Comparison of ENCODE assay signal across 1 cellular context in the genomic region with DNA sequence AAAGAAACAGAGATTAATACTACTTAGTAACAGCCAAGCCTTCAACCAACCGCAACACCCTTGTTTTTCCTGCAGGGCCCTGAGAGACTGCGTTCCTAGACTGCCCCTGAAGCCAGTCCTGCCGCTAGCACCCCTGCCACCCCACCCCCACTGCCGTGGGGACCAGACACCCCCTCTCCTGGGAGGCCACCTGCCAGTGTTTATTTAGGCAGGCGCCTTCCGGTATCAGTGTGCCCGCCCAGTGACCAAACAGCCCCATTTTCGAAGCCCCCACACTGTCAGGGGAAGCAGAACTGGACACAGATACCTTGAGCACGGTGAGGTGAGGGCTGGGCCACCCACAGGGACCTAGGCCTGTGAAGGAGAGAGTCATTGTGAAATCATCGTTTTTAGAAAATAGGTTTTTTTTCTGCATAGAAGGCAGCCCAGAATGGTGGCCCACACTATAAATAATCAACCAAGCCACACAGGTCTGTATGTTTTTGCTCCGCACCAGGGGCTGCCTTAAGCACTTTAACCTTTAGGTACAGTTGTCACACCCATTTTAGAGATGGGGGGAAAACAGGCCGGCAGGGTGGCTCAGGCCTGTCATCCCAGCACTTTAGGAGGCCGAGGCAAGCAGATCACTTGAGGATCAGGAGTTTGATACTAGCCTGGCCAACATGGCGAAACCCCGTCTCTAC.
TF ChIP-seq lines count a peak whose summit lies in the region.

No MANE protein-coding gene starts in this region.

TF ChIP-seq in HepG2, 621 proteins besides CTCF, POLR2A, EP300 and RAD21 (continued from another document and continues in another):
- TF ChIP-seq CC2D1A (CRISPR knock-in tag; IDR thresholded peaks at IDR 0.05) (no peak), ZBTB7A (CRISPR knock-in tag; IDR thresholded peaks at IDR 0.05) (peak; percentile 87), SMC3 (IDR thresholded peaks at IDR 0.05; ENCODE audit: low read length) (no peak), NR2F2 (IDR thresholded peaks at IDR 0.05; ENCODE audit: borderline replicate concordance, low read depth) (no peak), HNF1A (IDR thresholded peaks at IDR 0.05; ENCODE audit: low read depth) (no peak), HNF1A (CRISPR knock-in tag; IDR thresholded peaks at IDR 0.05; ENCODE audit: borderline replicate concordance) (peak; percentile 69; the same call in 1 of the 2 replicates), HMG20A (CRISPR knock-in tag; IDR thresholded peaks at IDR 0.05; ENCODE audit: borderline replicate concordance) (peak; percentile 56; the same call in 1 of the 2 replicates), SMARCC2 (IDR thresholded peaks at IDR 0.05) (no peak), HHEX (CRISPR knock-in tag; IDR thresholded peaks at IDR 0.05) (no peak), EHMT2 (IDR thresholded peaks at IDR 0.05; ENCODE audit: borderline replicate concordance, low read depth, low read length) (no peak), ZNF34 (CRISPR knock-in tag; IDR thresholded peaks at IDR 0.05; ENCODE audit: borderline replicate concordance) (no peak), NPAS2 (CRISPR knock-in tag; IDR thresholded peaks at IDR 0.05; ENCODE audit: borderline replicate concordance) (no peak), ZNF138 (CRISPR knock-in tag; IDR thresholded peaks at IDR 0.05; ENCODE audit: low read depth) (no peak), AGO1 (IDR thresholded peaks at IDR 0.05; ENCODE audit: low read depth, low read length, poor library complexity, severe bottlenecking) (no peak), ZNF121 (CRISPR knock-in tag; IDR thresholded peaks at IDR 0.05) (0 out of 2 replicates have a peak, but pooled peaks have one; percentile 14), RBM39 (IDR thresholded peaks at IDR 0.05; ENCODE audit: low read depth, low read length, poor library complexity, severe bottlenecking) (no peak), MZF1 (CRISPR knock-in tag; IDR thresholded peaks at IDR 0.05; ENCODE audit: borderline replicate concordance) (no peak), ZFP36L2 (CRISPR knock-in tag; IDR thresholded peaks at IDR 0.05) (no peak), ZNF17 (CRISPR knock-in tag; IDR thresholded peaks at IDR 0.05) (no peak), KLF11 (CRISPR knock-in tag; IDR thresholded peaks at IDR 0.05) (peak; percentile 58; the same call in 1 of the 2 replicates), ASH2L (IDR thresholded peaks at IDR 0.05; ENCODE audit: insufficient read length, low read depth, low read length) (peak; percentile 33), FOXP1 (IDR thresholded peaks at IDR 0.05) (no peak), FOXP1 (CRISPR knock-in tag; IDR thresholded peaks at IDR 0.05) (peak; percentile 64; the same call in 1 of the 2 replicates), GATA4 (IDR thresholded peaks at IDR 0.05; ENCODE audit: borderline replicate concordance, low read depth) (peak; percentile 30; the same call in 1 of the 2 replicates), RFXAP (CRISPR knock-in tag; IDR thresholded peaks at IDR 0.05; ENCODE audit: borderline replicate concordance) (no peak), HOXD1 (CRISPR knock-in tag; IDR thresholded peaks at IDR 0.05) (no peak), ZNF841 (CRISPR knock-in tag; IDR thresholded peaks at IDR 0.05; ENCODE audit: borderline replicate concordance) (no peak), ELF3 (CRISPR knock-in tag; IDR thresholded peaks at IDR 0.05) (peak; percentile 63), NFATC3 (CRISPR knock-in tag; IDR thresholded peaks at IDR 0.05) (no peak), ELF1 (CRISPR knock-in tag; IDR thresholded peaks at IDR 0.05) (peak; percentile 81), TBP (CRISPR knock-in tag; IDR thresholded peaks at IDR 0.05) (no peak), ZNF788 (CRISPR knock-in tag; IDR thresholded peaks at IDR 0.05; ENCODE audit: borderline replicate concordance) (peak; percentile 62; the same call in 1 of the 2 replicates), REXO4 (CRISPR knock-in tag; IDR thresholded peaks at IDR 0.05; ENCODE audit: borderline replicate concordance) (no peak), KDM1A (CRISPR knock-in tag; IDR thresholded peaks at IDR 0.05) (no peak), SMYD3 (CRISPR knock-in tag; IDR thresholded peaks at IDR 0.05) (peak; percentile 74; the same call in 1 of the 2 replicates), ZNF564 (CRISPR knock-in tag; IDR thresholded peaks at IDR 0.05) (peak; percentile 32; the same call in 1 of the 2 replicates), ZNF12 (CRISPR knock-in tag; IDR thresholded peaks at IDR 0.05) (no peak), SUZ12 (IDR thresholded peaks at IDR 0.05; ENCODE audit: low read depth, low read length) (no peak), ZNF30 (CRISPR knock-in tag; IDR thresholded peaks at IDR 0.05) (no peak), KLF12 (CRISPR knock-in tag; IDR thresholded peaks at IDR 0.05; ENCODE audit: borderline replicate concordance) (peak; percentile 14; the same call in 1 of the 2 replicates), JARID2 (CRISPR knock-in tag; IDR thresholded peaks at IDR 0.05; ENCODE audit: insufficient replicate concordance) (no peak), PAX8 (CRISPR knock-in tag; IDR thresholded peaks at IDR 0.05; ENCODE audit: borderline replicate concordance) (no peak), ZNF660 (CRISPR knock-in tag; IDR thresholded peaks at IDR 0.05; ENCODE audit: borderline replicate concordance, low read depth) (no peak), ZNF567 (CRISPR knock-in tag; IDR thresholded peaks at IDR 0.05; ENCODE audit: borderline replicate concordance) (0 out of 2 replicates have a peak, but pooled peaks have one; percentile 68), NCOA5 (CRISPR knock-in tag; IDR thresholded peaks at IDR 0.05) (no peak), U2AF2 (IDR thresholded peaks at IDR 0.05; ENCODE audit: low read depth, low read length) (no peak), HMGXB4 (CRISPR knock-in tag; IDR thresholded peaks at IDR 0.05; ENCODE audit: borderline replicate concordance in 1 of 2, low read depth in 1 of 2) (peak in 1 of 2 experiments; percentile 65; a peak in 1 of 4 replicates), ZNF558 (CRISPR knock-in tag; IDR thresholded peaks at IDR 0.05; ENCODE audit: borderline replicate concordance) (no peak; the same call in 1 of the 2 replicates), CSRNP2 (CRISPR knock-in tag; conservative IDR thresholded peaks at IDR 0.05; ENCODE audit: low read depth) (no peak), MTF1 (CRISPR knock-in tag; IDR thresholded peaks at IDR 0.05) (no peak), ZIK1 (CRISPR knock-in tag; IDR thresholded peaks at IDR 0.05; ENCODE audit: borderline replicate concordance, low read depth) (no peak), ZNF331 (CRISPR knock-in tag; IDR thresholded peaks at IDR 0.05) (peak; percentile 60; the same call in 1 of the 2 replicates), BHLHE40 (IDR thresholded peaks at IDR 0.05; ENCODE audit: low read length) (no peak), PCBP1 (IDR thresholded peaks at IDR 0.05; ENCODE audit: borderline replicate concordance, low read depth, low read length) (no peak), MIXL1 (CRISPR knock-in tag; IDR thresholded peaks at IDR 0.05) (peak; percentile 57; the same call in 1 of the 2 replicates), ZNF768 (CRISPR knock-in tag; IDR thresholded peaks at IDR 0.05) (no peak), MYNN (CRISPR knock-in tag; IDR thresholded peaks at IDR 0.05; ENCODE audit: low read depth) (no peak; the same call in 1 of the 2 replicates), SETDB1 (CRISPR knock-in tag; IDR thresholded peaks at IDR 0.05; ENCODE audit: borderline replicate concordance) (no peak), ZFYVE20 (CRISPR knock-in tag; IDR thresholded peaks at IDR 0.05; ENCODE audit: borderline replicate concordance, low read depth) (no peak), ZNF615 (CRISPR knock-in tag; IDR thresholded peaks at IDR 0.05; ENCODE audit: borderline replicate concordance) (0 out of 2 replicates have a peak, but pooled peaks have one; percentile 55)
- TF ChIP-seq, protein P1, sequence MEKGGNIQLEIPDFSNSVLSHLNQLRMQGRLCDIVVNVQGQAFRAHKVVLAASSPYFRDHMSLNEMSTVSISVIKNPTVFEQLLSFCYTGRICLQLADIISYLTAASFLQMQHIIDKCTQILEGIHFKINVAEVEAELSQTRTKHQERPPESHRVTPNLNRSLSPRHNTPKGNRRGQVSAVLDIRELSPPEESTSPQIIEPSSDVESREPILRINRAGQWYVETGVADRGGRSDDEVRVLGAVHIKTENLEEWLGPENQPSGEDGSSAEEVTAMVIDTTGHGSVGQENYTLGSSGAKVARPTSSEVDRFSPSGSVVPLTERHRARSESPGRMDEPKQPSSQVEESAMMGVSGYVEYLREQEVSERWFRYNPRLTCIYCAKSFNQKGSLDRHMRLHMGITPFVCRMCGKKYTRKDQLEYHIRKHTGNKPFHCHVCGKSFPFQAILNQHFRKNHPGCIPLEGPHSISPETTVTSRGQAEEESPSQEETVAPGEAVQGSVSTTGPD (CRISPR knock-in tag; IDR thresholded peaks at IDR 0.05), result peak; percentile 73; the same call in 1 of the 2 replicates
- TF ChIP-seq, protein P2, sequence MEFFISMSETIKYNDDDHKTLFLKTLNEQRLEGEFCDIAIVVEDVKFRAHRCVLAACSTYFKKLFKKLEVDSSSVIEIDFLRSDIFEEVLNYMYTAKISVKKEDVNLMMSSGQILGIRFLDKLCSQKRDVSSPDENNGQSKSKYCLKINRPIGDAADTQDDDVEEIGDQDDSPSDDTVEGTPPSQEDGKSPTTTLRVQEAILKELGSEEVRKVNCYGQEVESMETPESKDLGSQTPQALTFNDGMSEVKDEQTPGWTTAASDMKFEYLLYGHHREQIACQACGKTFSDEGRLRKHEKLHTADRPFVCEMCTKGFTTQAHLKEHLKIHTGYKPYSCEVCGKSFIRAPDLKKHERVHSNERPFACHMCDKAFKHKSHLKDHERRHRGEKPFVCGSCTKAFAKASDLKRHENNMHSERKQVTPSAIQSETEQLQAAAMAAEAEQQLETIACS (CRISPR knock-in tag; IDR thresholded peaks at IDR 0.05), result no peak
